20 cellular contexts compared by ENCODE assay signal in genomic region chr14:73953731-73954130, GRCh38. TPM values are rescaled to one million over a fixed set of nuclear protein-coding genes. Genes with fewer than 3 reads are reported as not detected.
DNase-seq lines count a peak whose midpoint lies in the region; ATAC-seq, FAIRE-seq and TF ChIP-seq lines count a peak whose summit lies in the region.
"Had no signal": no experiment of that assay in that cellular context is flagged by ENCODE, and none has a peak within 500 bp of the region (broad histone marks: within the 10 kb centered on the region; RNA-seq: fewer than 3 reads in every experiment).

No MANE protein-coding gene starts in this region.

- no peaks in the 10 kb centered on the region for H3K27me3 Mint-ChIP-seq in stimulated activated naive CD8-positive, alpha-beta T cell treated with anti-CD3 and anti-CD28 coated beads, Interleukin-15, Interleukin-2, amounts not matched to agents 100 ng/mL and 50 ng/mL, for 24 hours
- no peaks in the 10 kb centered on the region for H3K27me3 Mint-ChIP-seq in activated CD8-positive, alpha-beta T cell treated with anti-CD3 and anti-CD28 coated beads for 36 hours
- H3K27me3 Mint-ChIP-seq: CD4-positive, CD25-positive, alpha-beta regulatory T cell had no signal

- TF ChIP-seq CTCF in activated CD8-positive, alpha-beta T cell treated with anti-CD3 and anti-CD28 coated beads for 36 hours (IDR thresholded peaks at IDR 0.05), result no peak

- peaks cover 14% of the 10 kb centered on the region for H3K4me1 Mint-ChIP-seq in stimulated activated naive CD8-positive, alpha-beta T cell treated with anti-CD3 and anti-CD28 coated beads, Interleukin-15, Interleukin-2, amounts not matched to agents 100 ng/mL and 50 ng/mL, for 24 hours (ENCODE audit: low read depth)
- H3K4me1 Mint-ChIP-seq in activated CD8-positive, alpha-beta T cell treated with anti-CD3 and anti-CD28 coated beads for 36 hours (ENCODE audit: low read depth), result peaks cover 12% of the 10 kb centered on the region

- CTCF ChIA-PET in activated CD8-positive, alpha-beta T cell treated with anti-CD3 and anti-CD28 coated beads for 36 hours (lab: Charles Lee), result no interaction called here

- no peak overlapping the region for H3K4me3 Mint-ChIP-seq in stimulated activated naive CD8-positive, alpha-beta T cell treated with anti-CD3 and anti-CD28 coated beads, Interleukin-15, Interleukin-2, amounts not matched to agents 100 ng/mL and 50 ng/mL, for 24 hours
- H3K4me3 Mint-ChIP-seq in activated CD8-positive, alpha-beta T cell treated with anti-CD3 and anti-CD28 coated beads for 36 hours, result no peak overlapping the region

- H3K9me3 Mint-ChIP-seq in stimulated activated naive CD8-positive, alpha-beta T cell treated with anti-CD3 and anti-CD28 coated beads, Interleukin-15, Interleukin-2, amounts not matched to agents 100 ng/mL and 50 ng/mL, for 24 hours, result no peaks in the 10 kb centered on the region
- no peaks in the 10 kb centered on the region for H3K9me3 Mint-ChIP-seq in activated CD8-positive, alpha-beta T cell treated with anti-CD3 and anti-CD28 coated beads for 36 hours
- H3K9me3 Mint-ChIP-seq: CD4-positive, CD25-positive, alpha-beta regulatory T cell had no signal

- intact Hi-C loops in activated CD8-positive, alpha-beta T cell treated with anti-CD3 and anti-CD28 coated beads for 36 hours (cut with micrococcal nuclease), result no loop called here

- no peak for DNase-seq in stimulated activated naive CD8-positive, alpha-beta T cell treated with anti-CD3 and anti-CD28 coated beads, Interleukin-15, Interleukin-2, amounts not matched to agents 100 U/mL and 50 U/mL, for 24 hours
- no peak for DNase-seq in activated CD8-positive, alpha-beta T cell treated with anti-CD3 and anti-CD28 coated beads for 36 hours
- DNase-seq in fibroblast of peridontal ligament (ENCODE audit: extremely low read depth) (peak; percentile 31), urothelium cell line (ENCODE audit: low spot score) (no peak), dedifferentiated amniotic fluid mesenchymal stem cell (ENCODE audit: extremely low spot score) (no peak), erythroblast (lab: John Stamatoyannopoulos, UW) (no peak)
- DNase-seq: CD4-positive, CD25-positive, alpha-beta regulatory T cell; EL; GF-D8; MM.1S; NCI-H1048; NCI-H1417 treated with DMSO at 0.1 percent for 48 hours; NCI-H187; NCI-H446 treated with DMSO at 0.1 percent for 48 hours; NCI-H526 treated with DMSO at 0.1 percent for 48 hours; PC-3; RPMI8226; SHP77 had no signal

- peak overlapping the region; percentile 0 for H3K27ac Mint-ChIP-seq in stimulated activated naive CD8-positive, alpha-beta T cell treated with anti-CD3 and anti-CD28 coated beads, Interleukin-15, Interleukin-2, amounts not matched to agents 100 ng/mL and 50 ng/mL, for 24 hours
- peak overlapping the region; percentile 16 for H3K27ac Mint-ChIP-seq in activated CD8-positive, alpha-beta T cell treated with anti-CD3 and anti-CD28 coated beads for 36 hours
- H3K27ac Mint-ChIP-seq: CD4-positive, CD25-positive, alpha-beta regulatory T cell had no signal

- TF ChIP-seq POLR2A in erythroblast (IDR thresholded peaks at IDR 0.05; ENCODE audit: low read length), result no peak

- POLR2A ChIA-PET in activated CD8-positive, alpha-beta T cell treated with anti-CD3 and anti-CD28 coated beads for 36 hours (lab: Charles Lee), result interaction anchor here (1.5 kb wide), 1 partner anchor 58 kb away, joined by 3 read pairs; no protein-coding TSS in a partner anchor

- ATAC-seq in stimulated activated naive CD8-positive, alpha-beta T cell treated with anti-CD3 and anti-CD28 coated beads, Interleukin-15, Interleukin-2, amounts not matched to agents 100 U/mL and 50 U/mL, for 24 hours, result no peak
- no peak for ATAC-seq in activated CD8-positive, alpha-beta T cell treated with anti-CD3 and anti-CD28 coated beads for 36 hours
- no peak for ATAC-seq in HG03280 (IDR thresholded peaks at IDR 0.05; ENCODE audit: unreplicated experiment)
- ATAC-seq: PC-3 had no signal

- peak; percentile 66 for FAIRE-seq in urothelium cell line (lab: Jason Lieb, UNC)

- peaks cover 21% of the 10 kb centered on the region for H3K36me3 Mint-ChIP-seq in stimulated activated naive CD8-positive, alpha-beta T cell treated with anti-CD3 and anti-CD28 coated beads, Interleukin-15, Interleukin-2, amounts not matched to agents 100 ng/mL and 50 ng/mL, for 24 hours (ENCODE audit: low read depth)
- peaks cover 18% of the 10 kb centered on the region for H3K36me3 Mint-ChIP-seq in activated CD8-positive, alpha-beta T cell treated with anti-CD3 and anti-CD28 coated beads for 36 hours (ENCODE audit: low read depth)

RNA-seq across cellular contexts. Expression of gene COQ6, which starts 3.6 kb away (rescaled TPM):
- total RNA-seq in activated CD8-positive, alpha-beta T cell treated with anti-CD3 and anti-CD28 coated beads for 36 hours, result 10 to 100 TPM; 20.2 to 23.2 TPM

RNA-seq across cellular contexts. Expression of gene FAM161B, which starts 3.8 kb away (rescaled TPM):
- 1 to 10 TPM; 1.0 to 1.3 TPM for total RNA-seq in activated CD8-positive, alpha-beta T cell treated with anti-CD3 and anti-CD28 coated beads for 36 hours
